In genomic region chr12:97781342-97781741, GRCh38 we compare ENCODE assay signal across 31 cellular contexts.
"Had no signal": no experiment of that assay in that cellular context is flagged by ENCODE, and none has a peak within 500 bp of the region (broad histone marks: within the 10 kb centered on the region; RNA-seq: fewer than 3 reads in every experiment).

No MANE protein-coding gene starts in this region.

- DNase-seq: colonic mucosa; effector CD8-positive, alpha-beta T cell; endodermal cell; foreskin fibroblast; heart left ventricle; kidney; mesenchymal stem cell; mucosa of descending colon; naive B cell; occipital lobe; ovary; posterior cingulate gyrus; psoas muscle; right cardiac atrium; spleen; stimulated activated CD4-positive, alpha-beta T cell treated with anti-CD3 and anti-CD28 coated beads, Interleukin-4, amount 100 ng/mL, for 4 hours; stimulated activated naive CD8-positive, alpha-beta T cell treated with anti-CD3 and anti-CD28 coated beads, Interleukin-15, Interleukin-2, amounts not matched to agents 100 U/mL and 50 U/mL, for 24 hours; substantia nigra; testis; tibial artery had no signal

- H3K79me2 ChIP-seq: hepatocyte had no signal

- H3K36me3 Mint-ChIP-seq: mesothelial cell of epicardium; naive B cell; natural killer cell treated with Interleukin-12 subunit alpha and Interleukin-12 subunit beta and Interleukin-15 and Interleukin-18, amount 100 ng/mL, for 72 hours; stimulated activated memory B cell treated with anti-CD40 and anti-IgM and Interleukin-4, amounts not matched to agents 10 μg/mL and 1 μg/mL and 100 μg/mL, for 72 hours; type B pancreatic cell had no signal

- H3K27ac Mint-ChIP-seq: dendritic cell treated with granulocyte-macrophage colony-stimulating factor and Interleukin-4, amounts not matched to agents 40 ng/mL and 50 ng/mL, for 4 days; endodermal cell; mesothelial cell of epicardium; naive B cell; natural killer cell treated with Interleukin-12 subunit alpha and Interleukin-12 subunit beta and Interleukin-15 and Interleukin-18, amount 100 ng/mL, for 72 hours; stimulated activated memory B cell treated with anti-CD40 and anti-IgM and Interleukin-4, amounts not matched to agents 10 μg/mL and 1 μg/mL and 100 μg/mL, for 72 hours; type B pancreatic cell had no signal

- H3K27me3 ChIP-seq: colonic mucosa, gastroesophageal sphincter, heart left ventricle, hepatocyte, ovary, spleen, testis, tibial artery had no signal

- H3K27ac ChIP-seq: colonic mucosa, epithelial cell of prostate, gastroesophageal sphincter, heart left ventricle, hepatocyte, ovary, psoas muscle, skin epidermis, spleen, testis, tibial artery had no signal

- H3K36me3 ChIP-seq: colonic mucosa, gastroesophageal sphincter, heart left ventricle, ovary, spleen, tibial artery had no signal

- H3K4me3 ChIP-seq: colonic mucosa, gastroesophageal sphincter, heart left ventricle, hepatocyte, mucosa of descending colon, ovary, psoas muscle, skin epidermis, spleen, testis, tibial artery had no signal

- H3K9me3 ChIP-seq: colonic mucosa, gastroesophageal sphincter, ovary, psoas muscle, testis, tibial artery had no signal

- H2AFZ ChIP-seq: hepatocyte had no signal

- FAIRE-seq: kidney had no signal

- H3K4me2 ChIP-seq: hepatocyte had no signal

- H3K4me1 ChIP-seq: colonic mucosa, gastroesophageal sphincter, heart left ventricle, psoas muscle, spleen, testis, tibial artery had no signal

- ATAC-seq: esophagus mucosa; gastroesophageal sphincter; heart left ventricle; left lobe of liver; mucosa of descending colon; natural killer cell treated with Interleukin-12 subunit alpha and Interleukin-12 subunit beta and Interleukin-15 and Interleukin-18, amount 100 ng/mL, for 72 hours; psoas muscle; right cardiac atrium; stimulated activated memory B cell treated with anti-CD40 and anti-IgM and Interleukin-4, amounts not matched to agents 10 μg/mL and 1 μg/mL and 100 μg/mL, for 72 hours; stimulated activated naive CD8-positive, alpha-beta T cell treated with anti-CD3 and anti-CD28 coated beads, Interleukin-15, Interleukin-2, amounts not matched to agents 100 U/mL and 50 U/mL, for 24 hours had no signal

- H3K4me3 Mint-ChIP-seq: dendritic cell treated with granulocyte-macrophage colony-stimulating factor and Interleukin-4, amounts not matched to agents 40 ng/mL and 50 ng/mL, for 4 days; endodermal cell; mesothelial cell of epicardium; naive B cell; natural killer cell treated with Interleukin-12 subunit alpha and Interleukin-12 subunit beta and Interleukin-15 and Interleukin-18, amount 100 ng/mL, for 72 hours; stimulated activated memory B cell treated with anti-CD40 and anti-IgM and Interleukin-4, amounts not matched to agents 10 μg/mL and 1 μg/mL and 100 μg/mL, for 72 hours; type B pancreatic cell had no signal

- H3K27me3 Mint-ChIP-seq: dendritic cell treated with granulocyte-macrophage colony-stimulating factor and Interleukin-4, amounts not matched to agents 40 ng/mL and 50 ng/mL, for 4 days; naive B cell; natural killer cell treated with Interleukin-12 subunit alpha and Interleukin-12 subunit beta and Interleukin-15 and Interleukin-18, amount 100 ng/mL, for 72 hours; stimulated activated memory B cell treated with anti-CD40 and anti-IgM and Interleukin-4, amounts not matched to agents 10 μg/mL and 1 μg/mL and 100 μg/mL, for 72 hours; type B pancreatic cell had no signal

- H3K4me1 Mint-ChIP-seq: mesothelial cell of epicardium; naive B cell; stimulated activated memory B cell treated with anti-CD40 and anti-IgM and Interleukin-4, amounts not matched to agents 10 μg/mL and 1 μg/mL and 100 μg/mL, for 72 hours had no signal
